Comparison of ENCODE assay signal across 8 cellular contexts in the genomic region with DNA sequence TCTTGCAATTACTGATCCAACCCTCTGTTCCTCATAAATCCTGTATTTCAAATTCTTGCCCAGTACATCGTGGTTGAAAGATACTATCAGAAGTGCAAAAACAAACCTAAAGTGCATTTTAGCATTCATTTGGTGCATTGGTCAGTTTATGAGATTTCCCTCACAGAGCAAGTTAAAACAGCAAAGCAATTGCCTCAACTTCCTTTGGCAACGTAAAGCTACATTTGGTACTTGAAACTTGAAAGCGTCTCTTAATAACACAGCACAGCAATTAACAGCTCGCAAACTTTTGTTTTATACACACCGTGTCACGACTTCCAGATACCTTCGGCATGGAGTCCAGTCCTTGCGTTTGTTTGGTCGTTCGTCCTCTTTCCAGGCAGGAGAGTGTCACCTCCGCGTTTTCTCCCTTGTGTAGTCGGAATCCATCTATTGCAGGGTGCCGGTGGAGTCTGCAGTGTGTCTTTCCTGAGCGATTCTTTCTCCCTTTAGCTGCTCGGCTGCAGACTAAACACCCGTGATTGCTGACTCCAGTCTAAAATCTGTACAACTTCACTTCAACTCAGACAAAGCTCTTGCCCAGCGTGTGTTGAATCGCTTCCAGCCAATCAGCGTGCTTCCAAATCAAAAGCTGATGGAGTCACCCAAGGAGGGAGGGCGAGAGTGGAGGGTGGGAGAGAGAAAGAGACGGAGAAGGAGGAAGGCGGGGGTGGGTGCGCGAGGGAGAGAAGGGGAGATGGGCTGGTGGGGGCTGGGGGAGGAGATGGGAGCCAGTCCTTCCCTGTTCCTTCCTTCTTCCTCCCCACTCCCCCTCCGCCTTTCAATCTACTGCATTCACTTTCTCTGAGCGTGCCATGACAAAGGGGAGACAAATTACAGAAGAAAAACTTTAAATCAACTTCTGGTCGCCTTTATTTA. TPM values are rescaled to one million over a fixed set of nuclear protein-coding genes. Genes with fewer than 3 reads are reported as not detected.
DNase-seq lines count a peak whose midpoint lies in the region; ATAC-seq and TF ChIP-seq lines count a peak whose summit lies in the region.

A gene with protein sequence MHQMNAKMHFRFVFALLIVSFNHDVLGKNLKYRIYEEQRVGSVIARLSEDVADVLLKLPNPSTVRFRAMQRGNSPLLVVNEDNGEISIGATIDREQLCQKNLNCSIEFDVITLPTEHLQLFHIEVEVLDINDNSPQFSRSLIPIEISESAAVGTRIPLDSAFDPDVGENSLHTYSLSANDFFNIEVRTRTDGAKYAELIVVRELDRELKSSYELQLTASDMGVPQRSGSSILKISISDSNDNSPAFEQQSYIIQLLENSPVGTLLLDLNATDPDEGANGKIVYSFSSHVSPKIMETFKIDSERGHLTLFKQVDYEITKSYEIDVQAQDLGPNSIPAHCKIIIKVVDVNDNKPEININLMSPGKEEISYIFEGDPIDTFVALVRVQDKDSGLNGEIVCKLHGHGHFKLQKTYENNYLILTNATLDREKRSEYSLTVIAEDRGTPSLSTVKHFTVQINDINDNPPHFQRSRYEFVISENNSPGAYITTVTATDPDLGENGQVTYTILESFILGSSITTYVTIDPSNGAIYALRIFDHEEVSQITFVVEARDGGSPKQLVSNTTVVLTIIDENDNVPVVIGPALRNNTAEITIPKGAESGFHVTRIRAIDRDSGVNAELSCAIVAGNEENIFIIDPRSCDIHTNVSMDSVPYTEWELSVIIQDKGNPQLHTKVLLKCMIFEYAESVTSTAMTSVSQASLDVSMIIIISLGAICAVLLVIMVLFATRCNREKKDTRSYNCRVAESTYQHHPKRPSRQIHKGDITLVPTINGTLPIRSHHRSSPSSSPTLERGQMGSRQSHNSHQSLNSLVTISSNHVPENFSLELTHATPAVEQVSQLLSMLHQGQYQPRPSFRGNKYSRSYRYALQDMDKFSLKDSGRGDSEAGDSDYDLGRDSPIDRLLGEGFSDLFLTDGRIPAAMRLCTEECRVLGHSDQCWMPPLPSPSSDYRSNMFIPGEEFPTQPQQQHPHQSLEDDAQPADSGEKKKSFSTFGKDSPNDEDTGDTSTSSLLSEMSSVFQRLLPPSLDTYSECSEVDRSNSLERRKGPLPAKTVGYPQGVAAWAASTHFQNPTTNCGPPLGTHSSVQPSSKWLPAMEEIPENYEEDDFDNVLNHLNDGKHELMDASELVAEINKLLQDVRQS (minus strand): TSS at position 544 of the 918 bp plus-strand sequence. CDS start 406 bp downstream, at position 138.

- no peaks in the 10 kb centered on the region for H3K9me3 ChIP-seq in Peyer's patch
- no peaks in the 10 kb centered on the region for H3K9me3 ChIP-seq in endodermal cell (ENCODE audit: control insufficient read depth, low read length)
- H3K9me3 ChIP-seq in thyroid gland = no peaks in the 10 kb centered on the region

- peaks cover 3% of the 10 kb centered on the region for H3K4me1 Mint-ChIP-seq in activated naive CD4-positive, alpha-beta T cell treated with anti-CD3 and anti-CD28 coated beads for 36 hours (ENCODE audit: low read depth)
- H3K4me1 Mint-ChIP-seq in endodermal cell = peaks cover 22% of the 10 kb centered on the region

- H3K36me3 Mint-ChIP-seq in activated naive CD4-positive, alpha-beta T cell treated with anti-CD3 and anti-CD28 coated beads for 36 hours (ENCODE audit: low read depth) = no peaks in the 10 kb centered on the region
- H3K36me3 Mint-ChIP-seq in endodermal cell (ENCODE audit: low read depth) = peaks cover 12% of the 10 kb centered on the region

- intact Hi-C loops in activated naive CD4-positive, alpha-beta T cell treated with anti-CD3 and anti-CD28 coated beads for 36 hours (cut with micrococcal nuclease) = loop anchor here (10.0 kb wide), 1 partner anchor 1783 kb away; no protein-coding TSS in a partner anchor
- intact Hi-C loops in thyroid gland (cut with DNase I) = no loop called here

- no peaks in the 10 kb centered on the region for H3K9me3 Mint-ChIP-seq in activated naive CD4-positive, alpha-beta T cell treated with anti-CD3 and anti-CD28 coated beads for 36 hours
- no peaks in the 10 kb centered on the region for H3K9me3 Mint-ChIP-seq in endodermal cell

- TF ChIP-seq CTCF in Peyer's patch (IDR thresholded peaks at IDR 0.05) (no peak), endodermal cell (conservative IDR thresholded peaks at IDR 0.05) (no peak), thyroid gland (IDR thresholded peaks at IDR 0.05) (no peak)

- H3K36me3 ChIP-seq in Peyer's patch (no peaks in the 10 kb centered on the region), endodermal cell (ENCODE audit: control insufficient read depth, insufficient read depth, low read length) (no peaks in the 10 kb centered on the region), thyroid gland (no peaks in the 10 kb centered on the region)

- no peaks in the 10 kb centered on the region for H3K27me3 Mint-ChIP-seq in activated naive CD4-positive, alpha-beta T cell treated with anti-CD3 and anti-CD28 coated beads for 36 hours (ENCODE audit: low read depth)
- no peaks in the 10 kb centered on the region for H3K27me3 Mint-ChIP-seq in endodermal cell (ENCODE audit: insufficient read depth)

- H3K4me3 Mint-ChIP-seq in activated naive CD4-positive, alpha-beta T cell treated with anti-CD3 and anti-CD28 coated beads for 36 hours = no peak within 1 kb of the TSS
- no peak within 1 kb of the TSS for H3K4me3 Mint-ChIP-seq in endodermal cell

- H3K9ac ChIP-seq in endodermal cell (ENCODE audit: extremely low read depth, low read length, poor library complexity, severe bottlenecking) = peak within 1 kb of the TSS; percentile 56

- 1% methylated on average over 17 to 23 of the region's 28 CpGs for WGBS in endodermal cell (ENCODE audit: insufficient coverage in 1 of 2, insufficient read length in 1 of 2), 2 experiments
- 1 to 3% methylated on average over 28 of the region's 28 CpGs for WGBS in thyroid gland, 2 donors

- TF ChIP-seq POLR2A in Peyer's patch (IDR thresholded peaks at IDR 0.05) (no peak), thyroid gland (IDR thresholded peaks at IDR 0.05) (peak in 1 of 2 donors; percentile 78)

- DNase-seq in activated naive CD4-positive, alpha-beta T cell treated with anti-CD3 and anti-CD28 coated beads for 36 hours = peak; percentile 38
- DNase-seq in activated naive CD4-positive, alpha-beta T cell (lab: John Stamatoyannopoulos, UW) = no peak
- peak; percentile 30 to 79 (median 58) for DNase-seq in Peyer's patch
- peak; percentile 91 for DNase-seq in endodermal cell
- peak; percentile 96 for DNase-seq in medulla oblongata (ENCODE audit: extremely low spot score)
- DNase-seq in thyroid gland = peak; percentile 90
- DNase-seq in NOMO-1 treated with dmso at 0.1 percent for 144 hours (lab: John Stamatoyannopoulos, UW; ENCODE audit: unreplicated experiment) = no peak

- H3K27me3 ChIP-seq in Peyer's patch (no peaks in the 10 kb centered on the region), endodermal cell (ENCODE audit: control insufficient read depth, insufficient read depth, low read length, poor library complexity, severe bottlenecking) (peaks cover 4% of the 10 kb centered on the region), thyroid gland (no peaks in the 10 kb centered on the region)

- CTCF ChIA-PET in activated naive CD4-positive, alpha-beta T cell treated with anti-CD3 and anti-CD28 coated beads for 36 hours (lab: Charles Lee) = no interaction called here

- H3K4me3 ChIP-seq in Peyer's patch (peak within 1 kb of the TSS; percentile 28 to 54 (median 39)), endodermal cell (ENCODE audit: low read length) (peak within 1 kb of the TSS; percentile 86), thyroid gland (replicated peaks in 1 of 3) (peak within 1 kb of the TSS; percentile 15 to 60 (median 33))

- peak; percentile 69 for ATAC-seq in HG02943 (IDR thresholded peaks at IDR 0.05; ENCODE audit: low read depth, unreplicated experiment)

- H3K4me1 ChIP-seq in Peyer's patch (no peaks in the 10 kb centered on the region), endodermal cell (ENCODE audit: control insufficient read depth, insufficient read depth, low read length) (peaks cover 7% of the 10 kb centered on the region), thyroid gland (no peaks in the 10 kb centered on the region)

- H3K27ac Mint-ChIP-seq in activated naive CD4-positive, alpha-beta T cell treated with anti-CD3 and anti-CD28 coated beads for 36 hours = no peak within 1 kb of the TSS
- H3K27ac Mint-ChIP-seq in endodermal cell = no peak within 1 kb of the TSS

- H3K27ac ChIP-seq in Peyer's patch = peak within 1 kb of the TSS; percentile 11 to 84 (median 67)
- H3K27ac ChIP-seq in endodermal cell (ENCODE audit: low read depth, low read length) = peak within 1 kb of the TSS; percentile 86
- H3K27ac ChIP-seq in thyroid gland = peak within 1 kb of the TSS; percentile 76 to 91 (median 81)

RNA-seq across cellular contexts. Expression of the gene that starts here (rescaled TPM):
- total RNA-seq in activated naive CD4-positive, alpha-beta T cell treated with anti-CD3 and anti-CD28 coated beads for 36 hours = under 1 TPM in 1 of 2 experiments, not detected in 1; 0.05 TPM
- 10 to 100 TPM in 2 of 4 donors, 1 to 10 TPM in 2; 6.3 to 46.2 (median 11.1) TPM for total RNA-seq in Peyer's patch
- total RNA-seq in endodermal cell = 1 to 10 TPM; 8.1 to 9.2 TPM
- polyA plus RNA-seq in endodermal cell (2013, experiment 1 of 2) = 97.7 TPM
- 81.0 TPM for polyA plus RNA-seq in endodermal cell (2013, experiment 2 of 2)
- total RNA-seq in thyroid gland = 10 to 100 TPM; 14.0 to 34.9 (median 20.3) TPM

Comparison
In these comparisons a context has a peak if more than half of its experiments do, and no peak if none do; other contexts are left out.
1. RNA of the gene that starts here (total RNA-seq): 14.0 to 34.9 TPM in thyroid gland, 6.3 to 46.2 TPM in Peyer's patch and 8.1 to 9.2 TPM in endodermal cell; 0.05 TPM in activated naive CD4-positive, alpha-beta T cell treated with anti-CD3 and anti-CD28 coated beads for 36 hours; every median in the first group is over 4 times any median in the second.
2. Peak in DNase-seq in activated naive CD4-positive, alpha-beta T cell treated with anti-CD3 and anti-CD28 coated beads for 36 hours; RNA of the gene not detected or under 1 TPM.
3. DNase-seq: peak in Peyer's patch (3 of 3), endodermal cell (single experiment), medulla oblongata (single experiment) and thyroid gland (2 of 2); none in activated naive CD4-positive, alpha-beta T cell (0 of 4) and NOMO-1 treated with dmso at 0.1 percent for 144 hours (single experiment).
4. H3K4me3 ChIP-seq: peak in every context shown above with its lines; median percentile 86 in endodermal cell; 39 in Peyer's patch; 33 in thyroid gland.
5. Peak in every context shown above with its lines, with median percentiles within 50 percentile points of each other: H3K27ac ChIP-seq.